Comparison of ENCODE assay signal across 15 cellular contexts in genomic region chr11:64969209-64969608, GRCh38. TPM values are rescaled to one million over a fixed set of nuclear protein-coding genes. Genes with fewer than 3 reads are reported as not detected.
DNase-seq lines count a peak whose midpoint lies in the region; ATAC-seq, FAIRE-seq and TF ChIP-seq lines count a peak whose summit lies in the region.
"Had no signal": no experiment of that assay in that cellular context is flagged by ENCODE, and none has a peak within 500 bp of the region (broad histone marks: within the 10 kb centered on the region; RNA-seq: fewer than 3 reads in every experiment).

No MANE protein-coding gene starts in this region.

- H3K27me3 ChIP-seq in IMR-90 (ENCODE audit: control insufficient read depth, insufficient read depth, low read length) = no peaks in the 10 kb centered on the region; the same call in 1 of the 2 replicates
- no peaks in the 10 kb centered on the region for H3K27me3 ChIP-seq in adrenal gland
- H3K27me3 ChIP-seq: SJCRH30 had no signal

- peak overlapping the region; percentile 46 for H2BK120ac ChIP-seq in IMR-90 (ENCODE audit: low read depth, low read length)

- no peaks in the 10 kb centered on the region; the same call in 1 of the 2 replicates for H3K9me1 ChIP-seq in IMR-90 (ENCODE audit: insufficient read depth, low read length)

- H4K8ac ChIP-seq in IMR-90 (ENCODE audit: low read depth in 2 of 2, low read length in 2 of 2) = peak overlapping the region; percentile 45 to 74; a peak in 2 of 4 replicates

- no peak overlapping the region for H3K18ac ChIP-seq in IMR-90 (ENCODE audit: low read depth, low read length)

- no peak overlapping the region for H2BK20ac ChIP-seq in IMR-90 (ENCODE audit: low read depth, low read length)

- ATAC-seq in IMR-90 (ENCODE audit: low read depth) (peak; percentile 82), GM21528 (IDR thresholded peaks at IDR 0.05; ENCODE audit: low FRiP score, unreplicated experiment) (no peak), GM18519 (IDR thresholded peaks at IDR 0.05; ENCODE audit: low FRiP score, unreplicated experiment) (no peak)
- ATAC-seq in activated T-helper 17 cell treated with anti-CD3 and anti-CD28 coated beads, Interleukin-2, amount 50 U/mL, for 72 hours (replicated peaks) = peak; percentile 57
- ATAC-seq: heart right ventricle had no signal

- H2AK5ac ChIP-seq in IMR-90 (ENCODE audit: low read depth, low read length) = no peak overlapping the region

- H3K9me3 ChIP-seq in IMR-90 (ENCODE audit: control insufficient read depth, insufficient read depth, low read length) (no peaks in the 10 kb centered on the region), adrenal gland (replicated peaks in 1 of 3) (no peaks in the 10 kb centered on the region)
- H3K9me3 ChIP-seq: heart right ventricle, SJCRH30 had no signal

- H3K36me3 Mint-ChIP-seq in activated T-helper 17 cell treated with anti-CD3 and anti-CD28 coated beads, Interleukin-2, amount 50 U/mL, for 72 hours (ENCODE audit: low read depth) = peaks cover 6% of the 10 kb centered on the region

- H2AK9ac ChIP-seq in IMR-90 (replicated peaks; ENCODE audit: low read depth, low read length, poor library complexity) = no peak overlapping the region

- H4K91ac ChIP-seq in IMR-90 (ENCODE audit: insufficient read depth, low read depth, low read length) = no peak overlapping the region

- 25% methylated on average over 2 of the region's 5 CpGs; no CpG with 5 or more reads in 1 of the 2 experiments for WGBS in IMR-90 (ENCODE audit: extremely low coverage in 2 of 2, insufficient read length in 1 of 2), 2 experiments
- 52 to 69% (median 60%) methylated on average over 5 of the region's 5 CpGs for WGBS in adrenal gland, 4 donors

- H4K20me1 ChIP-seq in IMR-90 (ENCODE audit: insufficient read depth, low read length) = no peaks in the 10 kb centered on the region

- POLR2A ChIA-PET in IMR-90 (lab: Charles Lee; ENCODE audit: unreplicated experiment) = no interaction called here

- dilution Hi-C loops in IMR-90 (cut with HindIII; ENCODE audit: low sequenced_read_pairs, unreplicated experiment) = no loop called here

- H2AFZ ChIP-seq in IMR-90 (replicated peaks; ENCODE audit: low read length, poor library complexity) = no peak overlapping the region

- H3K9me3 Mint-ChIP-seq in activated T-helper 17 cell treated with anti-CD3 and anti-CD28 coated beads, Interleukin-2, amount 50 U/mL, for 72 hours = no peaks in the 10 kb centered on the region

- peak overlapping the region; percentile 58 for H3K27ac Mint-ChIP-seq in activated T-helper 17 cell treated with anti-CD3 and anti-CD28 coated beads, Interleukin-2, amount 50 U/mL, for 72 hours

- intact Hi-C loops in IMR-90 (cut with micrococcal nuclease) = no loop called here
- intact Hi-C loops in adrenal gland (cut with DNase I) = no loop called here

- DNase-seq in DMS 273 (lab: John Stamatoyannopoulos, UW; ENCODE audit: unreplicated experiment) = peak; percentile 69
- peak; percentile 81 for DNase-seq in IMR-90
- DNase-seq in adrenal gland = no peak
- DNase-seq in HK-2 (ENCODE audit: unreplicated experiment) = no peak
- DNase-seq: activated CD4-positive, alpha-beta T cell treated with anti-CD3 and anti-CD28 coated beads, Interleukin-2, amount 50 U/mL, for 4 hours; DMS153; heart right ventricle; NCI-H1417; SJCRH30; stimulated activated CD4-positive, alpha-beta T cell treated with anti-CD3 and anti-CD28 coated beads, Interleukin-15, amount 100 ng/mL, for 24 hours; stimulated activated naive CD4-positive, alpha-beta T cell treated with Interleukin-2 at 50 U/mL for 16 hours had no signal

- no peak overlapping the region for H2BK5ac ChIP-seq in IMR-90 (ENCODE audit: low read depth, low read length, poor library complexity, severe bottlenecking)

- H3K23ac ChIP-seq in IMR-90 (ENCODE audit: low read depth, low read length) = no peak overlapping the region

- H3K27me3 Mint-ChIP-seq in activated T-helper 17 cell treated with anti-CD3 and anti-CD28 coated beads, Interleukin-2, amount 50 U/mL, for 72 hours = no peaks in the 10 kb centered on the region

- BruUV-seq in IMR-90 (replicated peaks; lab: Mats Ljungman, UMichigan) = no TSS peak

- H3K9ac ChIP-seq in IMR-90 (ENCODE audit: low read depth, low read length) = no peak overlapping the region

- no peak for TF ChIP-seq POLR2A in IMR-90 (IDR thresholded peaks at IDR 0.05; ENCODE audit: low read depth, low read length)
- no peak for TF ChIP-seq POLR2A in adrenal gland (IDR thresholded peaks at IDR 0.05)

- H3K4me3 ChIP-seq in IMR-90 (ENCODE audit: insufficient read depth, low read depth, low read length) = no peak overlapping the region
- no peak overlapping the region for H3K4me3 ChIP-seq in adrenal gland
- H3K4me3 ChIP-seq: heart right ventricle, SJCRH30 had no signal

- H2BK15ac ChIP-seq in IMR-90 (ENCODE audit: low read depth, low read length) = no peak overlapping the region

- CTCF ChIA-PET in IMR-90 (lab: Yijun Ruan, JAX) = no interaction called here

- no peaks in the 10 kb centered on the region for H3K36me3 ChIP-seq in IMR-90 (ENCODE audit: control insufficient read depth, insufficient read depth, low read length)
- no peaks in the 10 kb centered on the region for H3K36me3 ChIP-seq in adrenal gland (replicated peaks in 1 of 2)
- H3K36me3 ChIP-seq: heart right ventricle, SJCRH30 had no signal

- no peak overlapping the region for H3K56ac ChIP-seq in IMR-90 (ENCODE audit: extremely low read depth, insufficient read depth, low read length)

- peak; percentile 62 for FAIRE-seq in islet of Langerhans (lab: Jason Lieb, UNC)

- no peak overlapping the region; the same call in 1 of the 2 replicates for H4K5ac ChIP-seq in IMR-90 (ENCODE audit: low read depth, low read length)

- peak overlapping the region; percentile 28 for H3K4me3 Mint-ChIP-seq in activated T-helper 17 cell treated with anti-CD3 and anti-CD28 coated beads, Interleukin-2, amount 50 U/mL, for 72 hours

- H3K4me1 Mint-ChIP-seq in activated T-helper 17 cell treated with anti-CD3 and anti-CD28 coated beads, Interleukin-2, amount 50 U/mL, for 72 hours = peaks cover 33% of the 10 kb centered on the region

- no peak overlapping the region for H3K4me2 ChIP-seq in IMR-90 (ENCODE audit: low read depth, low read length)

- TF ChIP-seq CTCF in IMR-90 (conservative IDR thresholded peaks at IDR 0.05; ENCODE audit: low read depth, low read length) (no peak), adrenal gland (IDR thresholded peaks at IDR 0.05) (no peak)

- H3K79me1 ChIP-seq in IMR-90 (ENCODE audit: low read depth in 1 of 2, low read length in 2 of 2) = no peaks in the 10 kb centered on the region

- in situ Hi-C loops in IMR-90 (cut with MboI; ENCODE audit: low sequenced_read_pairs) = no loop called here

- no peak for TF ChIP-seq RAD21 in IMR-90 (IDR thresholded peaks at IDR 0.05; ENCODE audit: low read length)

- no peak overlapping the region for H3K4ac ChIP-seq in IMR-90 (ENCODE audit: low read depth, low read length)

- H3K27ac ChIP-seq in IMR-90 (ENCODE audit: insufficient read depth, low read length) = no peak overlapping the region
- no peak overlapping the region for H3K27ac ChIP-seq in adrenal gland
- H3K27ac ChIP-seq: heart right ventricle, SJCRH30 had no signal

- no peak overlapping the region; the same call in 1 of the 2 replicates for H3K14ac ChIP-seq in IMR-90 (replicated peaks; ENCODE audit: low read depth, low read length)

- 0 out of 2 replicates have a peak, but pooled peaks cover 1% of the 10 kb centered on the region for H3K4me1 ChIP-seq in IMR-90 (ENCODE audit: control insufficient read depth, insufficient read depth, low read length)
- peaks cover 0 to 7% of the 10 kb centered on the region in 2 donors for H3K4me1 ChIP-seq in adrenal gland (replicated peaks in 1 of 2)
- H3K4me1 ChIP-seq: SJCRH30 had no signal

RNA-seq across cellular contexts. Expression of gene MAJIN, which starts 2.7 kb away (rescaled TPM):
- total RNA-seq in IMR-90 (2012; rRNA removed) (not detected in 2 replicates), adrenal gland (not detected)
- polyA plus RNA-seq in IMR-90 (2012; rRNA removed) (not detected in 2 replicates), adrenal gland (under 1 TPM in 2 of 3 donors, not detected in 1; 0.24 to 0.29 TPM)
- 0.04 TPM in 1 of 2 replicates, not detected in the other for polyA plus RNA-seq in IMR-90 (2012; cell fraction: cytosol; rRNA removed)
- polyA plus RNA-seq in IMR-90 (2012; cell fraction: nucleus; rRNA removed; ENCODE audit: low replicate concordance) = 0.06 TPM in 1 of 2 replicates, not detected in the other
- total RNA-seq in activated T-helper 17 cell treated with anti-CD3 and anti-CD28 coated beads, Interleukin-2, amount 50 U/mL, for 72 hours = 1 to 10 TPM in 1 of 2 donors, not detected in 1; 1.1 TPM
- total RNA-seq: heart right ventricle, SJCRH30 had no signal
- polyA plus RNA-seq: heart right ventricle had no signal

RNA-seq across cellular contexts. Expression of gene BATF2, which starts 27.6 kb away (rescaled TPM):
- total RNA-seq in IMR-90 (2012; rRNA removed) (0.36 and 0.56 TPM in 2 replicates), adrenal gland (10 to 100 TPM in 2 of 8 donors, 1 to 10 TPM in 6; 3.6 to 34.5 (median 7.0) TPM)
- polyA plus RNA-seq in IMR-90 (2012; rRNA removed) (1.2 and 1.6 TPM in 2 replicates), adrenal gland (1 to 10 TPM; 3.3 to 8.5 (median 3.7) TPM)
- 0.47 and 1.5 TPM in 2 replicates for polyA plus RNA-seq in IMR-90 (2012; cell fraction: cytosol; rRNA removed)
- 1.1 and 1.2 TPM in 2 replicates for polyA plus RNA-seq in IMR-90 (2012; cell fraction: nucleus; rRNA removed; ENCODE audit: low replicate concordance)
- total RNA-seq in activated T-helper 17 cell treated with anti-CD3 and anti-CD28 coated beads, Interleukin-2, amount 50 U/mL, for 72 hours = under 1 TPM; 0.28 to 0.37 TPM

RNA-seq across cellular contexts. Expression of gene GPHA2, which starts 33.5 kb away (rescaled TPM):
- total RNA-seq in IMR-90 (2012; rRNA removed) (not detected in 2 replicates), adrenal gland (not detected)
- polyA plus RNA-seq in IMR-90 (2012; rRNA removed) (not detected in 2 replicates), adrenal gland (under 1 TPM in 1 of 3 donors, not detected in 2; 0.67 TPM)
- 0.07 TPM in 1 of 2 replicates, not detected in the other for polyA plus RNA-seq in IMR-90 (2012; cell fraction: cytosol; rRNA removed)
- not detected in 2 replicates for polyA plus RNA-seq in IMR-90 (2012; cell fraction: nucleus; rRNA removed; ENCODE audit: low replicate concordance)
- total RNA-seq in activated T-helper 17 cell treated with anti-CD3 and anti-CD28 coated beads, Interleukin-2, amount 50 U/mL, for 72 hours = under 1 TPM in 1 of 2 donors, not detected in 1; 0.43 TPM
- total RNA-seq: heart right ventricle, SJCRH30 had no signal
- polyA plus RNA-seq: heart right ventricle had no signal

RNA-seq across cellular contexts. Expression of gene PPP2R5B, which starts 44.7 kb away (rescaled TPM):
- total RNA-seq in IMR-90 (2012; rRNA removed) (6.4 and 6.5 TPM in 2 replicates), adrenal gland (10 to 100 TPM; 11.4 to 26.6 (median 21.2) TPM)
- polyA plus RNA-seq in IMR-90 (2012; rRNA removed) (23.5 and 23.6 TPM in 2 replicates), adrenal gland (10 to 100 TPM; 10.7 to 51.3 (median 25.6) TPM)
- 16.0 and 21.4 TPM in 2 replicates for polyA plus RNA-seq in IMR-90 (2012; cell fraction: cytosol; rRNA removed)
- polyA plus RNA-seq in IMR-90 (2012; cell fraction: nucleus; rRNA removed; ENCODE audit: low replicate concordance) = 43.3 and 68.3 TPM in 2 replicates
- 10 to 100 TPM; 14.6 to 43.0 TPM for total RNA-seq in activated T-helper 17 cell treated with anti-CD3 and anti-CD28 coated beads, Interleukin-2, amount 50 U/mL, for 72 hours

RNA-seq across cellular contexts. Expression of gene ARL2, which starts 44.8 kb away (rescaled TPM):
- total RNA-seq in IMR-90 (2012; rRNA removed) (46.4 and 48.9 TPM in 2 replicates), adrenal gland (100 to 1,000 TPM in 5 of 8 donors, 10 to 100 TPM in 3; 81.0 to 231 (median 112) TPM)
- polyA plus RNA-seq in IMR-90 (2012; rRNA removed) (152 and 168 TPM in 2 replicates), adrenal gland (100 to 1,000 TPM in 2 of 3 donors, 10 to 100 TPM in 1; 66.5 to 151 (median 128) TPM)
- polyA plus RNA-seq in IMR-90 (2012; cell fraction: cytosol; rRNA removed) = 75.2 and 195 TPM in 2 replicates
- 54.5 and 73.7 TPM in 2 replicates for polyA plus RNA-seq in IMR-90 (2012; cell fraction: nucleus; rRNA removed; ENCODE audit: low replicate concordance)
- 10 to 100 TPM; 60.4 to 90.5 TPM for total RNA-seq in activated T-helper 17 cell treated with anti-CD3 and anti-CD28 coated beads, Interleukin-2, amount 50 U/mL, for 72 hours

Comparison
In these comparisons a context has a peak if more than half of its experiments do, and no peak if none do; other contexts are left out.
1. DNase-seq: peak in DMS 273 (single experiment) and IMR-90 (single experiment); none in adrenal gland (0 of 7) and HK-2 (single experiment).
2. ATAC-seq: peak in IMR-90 (single experiment) and activated T-helper 17 cell treated with anti-CD3 and anti-CD28 coated beads, Interleukin-2, amount 50 U/mL, for 72 hours (single experiment); none in GM21528 (single experiment) and GM18519 (single experiment).